In genomic region chr17:64502809-64503208, GRCh38 we compare ENCODE assay signal across 13 cellular contexts. TPM values are rescaled to one million over a fixed set of nuclear protein-coding genes. Genes with fewer than 3 reads are reported as not detected.
DNase-seq lines count a peak whose midpoint lies in the region; ATAC-seq and TF ChIP-seq lines count a peak whose summit lies in the region.
"Had no signal": no experiment of that assay in that cellular context is flagged by ENCODE, and none has a peak within 500 bp of the region (broad histone marks: within the 10 kb centered on the region; RNA-seq: fewer than 3 reads in every experiment).

No MANE protein-coding gene starts in this region.

- H2BK5ac ChIP-seq in IMR-90 (ENCODE audit: low read depth, low read length, poor library complexity, severe bottlenecking), result peak overlapping the region; percentile 23

- no peak overlapping the region for H2AFZ ChIP-seq in IMR-90 (replicated peaks; ENCODE audit: low read length, poor library complexity)

- no CpG with 5 or more reads among the region's 2 CpGs for WGBS in IMR-90 (ENCODE audit: extremely low coverage in 2 of 2, insufficient read length in 1 of 2), 2 experiments

- peaks cover 3% of the 10 kb centered on the region; the same call in 1 of the 2 replicates for H3K9me1 ChIP-seq in IMR-90 (ENCODE audit: insufficient read depth, low read length)

- DNase-seq in CD4-positive, alpha-beta T cell, result no peak
- DNase-seq in IMR-90 (peak; percentile 68), chondrocyte (ENCODE audit: low spot score) (no peak), natural killer cell (no peak), NCI-H226 (no peak), DMS79 (lab: John Stamatoyannopoulos, UW) (no peak), NCI-H1092 (lab: John Stamatoyannopoulos, UW) (no peak)
- no peak for DNase-seq in NK-92 treated with Interleukin-12 subunit alpha and Interleukin-12 subunit beta, amount 100 ng/mL, for 24 hours (lab: John Stamatoyannopoulos, UW)
- DNase-seq: activated CD4-positive, alpha-beta T cell treated with anti-CD3 and anti-CD28 coated beads for 4 hours; NCI-H1436 treated with DMSO at 0.1 percent for 48 hours; pancreas had no signal

- H2BK120ac ChIP-seq in IMR-90 (ENCODE audit: low read depth, low read length), result no peak overlapping the region

- no peak overlapping the region for H2BK15ac ChIP-seq in IMR-90 (ENCODE audit: low read depth, low read length)

- H3K4me1 ChIP-seq in IMR-90 (ENCODE audit: control insufficient read depth, insufficient read depth, low read length), result peaks cover 2% of the 10 kb centered on the region; the same call in 1 of the 2 replicates

- H3K4me3 Mint-ChIP-seq in CD4-positive, alpha-beta T cell, result peak overlapping the region; percentile 99
- peak overlapping the region; percentile 49 for H3K4me3 Mint-ChIP-seq in chondrocyte (ENCODE audit: unreplicated experiment)
- H3K4me3 Mint-ChIP-seq in natural killer cell, result peak overlapping the region; percentile 95

- peaks cover 100% of the 10 kb centered on the region for H3K36me3 Mint-ChIP-seq in CD4-positive, alpha-beta T cell (ENCODE audit: low read depth)
- H3K36me3 Mint-ChIP-seq in chondrocyte (ENCODE audit: low read depth), result peaks cover 66% of the 10 kb centered on the region
- peaks cover 78% of the 10 kb centered on the region for H3K36me3 Mint-ChIP-seq in natural killer cell

- BruUV-seq in IMR-90 (replicated peaks; lab: Mats Ljungman, UMichigan), result no TSS peak

- no peak overlapping the region for H3K23ac ChIP-seq in IMR-90 (ENCODE audit: low read depth, low read length)

- no peaks in the 10 kb centered on the region for H3K27me3 Mint-ChIP-seq in CD4-positive, alpha-beta T cell
- H3K27me3 Mint-ChIP-seq in chondrocyte (ENCODE audit: low read depth), result no peaks in the 10 kb centered on the region
- no peaks in the 10 kb centered on the region for H3K27me3 Mint-ChIP-seq in natural killer cell (ENCODE audit: low read depth in 2 of 2)

- H4K91ac ChIP-seq in IMR-90 (ENCODE audit: insufficient read depth, low read depth, low read length), result no peak overlapping the region

- H3K4ac ChIP-seq in IMR-90 (ENCODE audit: low read depth, low read length), result no peak overlapping the region

- H2BK20ac ChIP-seq in IMR-90 (ENCODE audit: low read depth, low read length), result no peak overlapping the region

- H3K9me3 ChIP-seq in CD4-positive, alpha-beta T cell (ENCODE audit: control insufficient read depth, low read length), result no peaks in the 10 kb centered on the region
- no peaks in the 10 kb centered on the region for H3K9me3 ChIP-seq in IMR-90 (ENCODE audit: control insufficient read depth, insufficient read depth, low read length)
- H3K9me3 ChIP-seq: pancreas had no signal

- H4K5ac ChIP-seq in IMR-90 (ENCODE audit: low read depth, low read length), result no peak overlapping the region

- no peak overlapping the region for H3K27ac ChIP-seq in CD4-positive, alpha-beta T cell (ENCODE audit: low read depth, low read length)
- no peak overlapping the region for H3K27ac ChIP-seq in IMR-90 (ENCODE audit: insufficient read depth, low read length)

- dilution Hi-C loops in IMR-90 (cut with HindIII; ENCODE audit: low sequenced_read_pairs, unreplicated experiment), result no loop called here

- H3K27me3 ChIP-seq in CD4-positive, alpha-beta T cell (ENCODE audit: control insufficient read depth, insufficient read depth, low read length), result no peaks in the 10 kb centered on the region
- H3K27me3 ChIP-seq in IMR-90 (ENCODE audit: control insufficient read depth, insufficient read depth, low read length), result no peaks in the 10 kb centered on the region
- H3K27me3 ChIP-seq: pancreas had no signal

- TF ChIP-seq RAD21 in IMR-90 (IDR thresholded peaks at IDR 0.05; ENCODE audit: low read length), result no peak

- peaks cover 50% of the 10 kb centered on the region for H3K36me3 ChIP-seq in IMR-90 (ENCODE audit: control insufficient read depth, insufficient read depth, low read length)

- no peak overlapping the region for H3K14ac ChIP-seq in IMR-90 (replicated peaks; ENCODE audit: low read depth, low read length)

- H3K79me1 ChIP-seq in IMR-90 (ENCODE audit: low read depth in 1 of 2, low read length in 2 of 2), result peaks cover 22 to 59% of the 10 kb centered on the region in 2 experiments

- H3K9ac ChIP-seq in IMR-90 (ENCODE audit: low read depth, low read length), result no peak overlapping the region

- no peak for ATAC-seq in CD4-positive, alpha-beta T cell (ENCODE audit: poor library complexity)
- ATAC-seq in IMR-90 (ENCODE audit: low read depth), result no peak
- ATAC-seq in natural killer cell, result no peak
- ATAC-seq: Panc1, pancreas had no signal

- in situ Hi-C loops in IMR-90 (cut with MboI; ENCODE audit: low sequenced_read_pairs), result no loop called here

- intact Hi-C loops in CD4-positive, alpha-beta T cell (cut with DNase I, micrococcal nuclease), result loop anchor here (10.0 kb wide), 2 partner anchors 358 to 478 kb away; partner anchors contain the start of gene ICAM2 (in 1 of the 2)
- intact Hi-C loops in IMR-90 (cut with micrococcal nuclease) (no loop called here), natural killer cell (cut with micrococcal nuclease) (no loop called here)

- CTCF ChIA-PET in CD4-positive, alpha-beta T cell (lab: Charles Lee), result no interaction called here
- CTCF ChIA-PET in IMR-90 (lab: Yijun Ruan, JAX), result interaction anchor here (1.5 kb wide), 1 partner anchor 11 kb away, joined by 4 read pairs; no protein-coding TSS in a partner anchor

- H3K56ac ChIP-seq in IMR-90 (ENCODE audit: extremely low read depth, insufficient read depth, low read length), result no peak overlapping the region

- no peak for TF ChIP-seq CTCF in CD4-positive, alpha-beta T cell (IDR thresholded peaks at IDR 0.05)
- TF ChIP-seq CTCF in IMR-90 (conservative IDR thresholded peaks at IDR 0.05; ENCODE audit: low read depth, low read length) (no peak), chondrocyte (IDR thresholded peaks at IDR 0.05) (no peak), natural killer cell (IDR thresholded peaks at IDR 0.05) (no peak)

- peak overlapping the region; percentile 99 for H3K27ac Mint-ChIP-seq in CD4-positive, alpha-beta T cell
- H3K27ac Mint-ChIP-seq in chondrocyte (ENCODE audit: unreplicated experiment), result peak overlapping the region; percentile 83
- peak overlapping the region; percentile 97 to 99 for H3K27ac Mint-ChIP-seq in natural killer cell

- POLR2A ChIA-PET in CD4-positive, alpha-beta T cell (lab: Charles Lee), result interaction anchor here (0.6 to 7.4 kb wide), 8 partner anchors 8 to 206 kb away, joined by 3 to 453 read pairs (median 4); partner anchors contain the start of gene POLG2
- POLR2A ChIA-PET in IMR-90 (lab: Charles Lee; ENCODE audit: unreplicated experiment), result no interaction called here

- TF ChIP-seq POLR2A in IMR-90 (IDR thresholded peaks at IDR 0.05; ENCODE audit: low read depth, low read length), result no peak

- no peak overlapping the region for H3K4me3 ChIP-seq in IMR-90 (ENCODE audit: insufficient read depth, low read depth, low read length)

- no peak overlapping the region for H4K8ac ChIP-seq in IMR-90 (ENCODE audit: low read depth in 2 of 2, low read length in 2 of 2)

- no peak overlapping the region for H3K18ac ChIP-seq in IMR-90 (ENCODE audit: low read depth, low read length)

- no peak overlapping the region for H2AK9ac ChIP-seq in IMR-90 (replicated peaks; ENCODE audit: low read depth, low read length, poor library complexity)

- no peak overlapping the region for H2AK5ac ChIP-seq in IMR-90 (ENCODE audit: low read depth, low read length)

- peaks cover 89% of the 10 kb centered on the region for H4K20me1 ChIP-seq in IMR-90 (ENCODE audit: insufficient read depth, low read length)

- no peak overlapping the region for H3K4me2 ChIP-seq in IMR-90 (ENCODE audit: low read depth, low read length)

- peaks cover 79% of the 10 kb centered on the region for H3K4me1 Mint-ChIP-seq in CD4-positive, alpha-beta T cell (ENCODE audit: low read depth)
- peaks cover 73% of the 10 kb centered on the region for H3K4me1 Mint-ChIP-seq in chondrocyte (ENCODE audit: low read depth)
- peaks cover 87% of the 10 kb centered on the region in 2 donors for H3K4me1 Mint-ChIP-seq in natural killer cell

- no peaks in the 10 kb centered on the region for H3K9me3 Mint-ChIP-seq in CD4-positive, alpha-beta T cell
- H3K9me3 Mint-ChIP-seq in chondrocyte (ENCODE audit: low read depth), result no peaks in the 10 kb centered on the region
- H3K9me3 Mint-ChIP-seq in natural killer cell, result no peaks in the 10 kb centered on the region

TF ChIP-seq in IMR-90, 13 proteins besides CTCF, POLR2A, EP300 and RAD21 (continues in another document):
- TF ChIP-seq BHLHE40 (IDR thresholded peaks at IDR 0.05; ENCODE audit: low read depth, low read length) (no peak), MXI1 (IDR thresholded peaks at IDR 0.05; ENCODE audit: borderline replicate concordance, low read depth, low read length) (no peak), MAFK (IDR thresholded peaks at IDR 0.05; ENCODE audit: low read depth, low read length) (no peak), FOS (IDR thresholded peaks at IDR 0.05; ENCODE audit: low read depth, low read length) (no peak)

RNA-seq across cellular contexts. Expression of gene DDX5, which starts 3.3 kb away (rescaled TPM):
- 1,000 to 10,000 TPM; 2,388 to 2,534 TPM for total RNA-seq in CD4-positive, alpha-beta T cell
- 253 and 330 TPM in 2 replicates for total RNA-seq in IMR-90 (2012; rRNA removed)
- 781 and 848 TPM in 2 replicates for polyA plus RNA-seq in IMR-90 (2012; rRNA removed)
- polyA plus RNA-seq in IMR-90 (2012; cell fraction: cytosol; rRNA removed), result 975 and 1,133 TPM in 2 replicates
- polyA plus RNA-seq in IMR-90 (2012; cell fraction: nucleus; rRNA removed; ENCODE audit: low replicate concordance), result 2,426 and 5,868 TPM in 2 replicates
- 582 to 747 TPM (median 611 TPM) in 3 replicates for total RNA-seq in chondrocyte
- 1,000 to 10,000 TPM; 2,956 to 3,334 (median 3,276) TPM for total RNA-seq in natural killer cell

RNA-seq across cellular contexts. Expression of gene CEP95, which starts 4.0 kb away (rescaled TPM):
- total RNA-seq in CD4-positive, alpha-beta T cell, result 100 to 1,000 TPM; 256 to 269 TPM
- 6.1 and 13.3 TPM in 2 replicates for total RNA-seq in IMR-90 (2012; rRNA removed)
- polyA plus RNA-seq in IMR-90 (2012; rRNA removed), result 12.4 and 13.6 TPM in 2 replicates
- 1.8 and 2.2 TPM in 2 replicates for polyA plus RNA-seq in IMR-90 (2012; cell fraction: cytosol; rRNA removed)
- 8.1 and 70.7 TPM in 2 replicates for polyA plus RNA-seq in IMR-90 (2012; cell fraction: nucleus; rRNA removed; ENCODE audit: low replicate concordance)
- total RNA-seq in chondrocyte, result 29.2 to 34.0 TPM (median 29.6 TPM) in 3 replicates
- total RNA-seq in natural killer cell, result 100 to 1,000 TPM; 152 to 187 (median 186) TPM

RNA-seq across cellular contexts. Expression of gene POLG2, which starts 6.0 kb away (rescaled TPM):
- total RNA-seq in CD4-positive, alpha-beta T cell, result 10 to 100 TPM; 32.8 to 34.1 TPM
- total RNA-seq in IMR-90 (2012; rRNA removed), result 7.0 and 9.2 TPM in 2 replicates
- polyA plus RNA-seq in IMR-90 (2012; rRNA removed), result 6.6 and 7.7 TPM in 2 replicates
- polyA plus RNA-seq in IMR-90 (2012; cell fraction: cytosol; rRNA removed), result 1.7 and 3.1 TPM in 2 replicates
- polyA plus RNA-seq in IMR-90 (2012; cell fraction: nucleus; rRNA removed; ENCODE audit: low replicate concordance), result 5.9 and 26.6 TPM in 2 replicates
- total RNA-seq in chondrocyte, result 10.3 to 13.1 TPM (median 11.7 TPM) in 3 replicates
- total RNA-seq in natural killer cell, result 10 to 100 TPM; 34.7 to 65.3 (median 41.2) TPM

RNA-seq across cellular contexts. Expression of gene MILR1, which starts 53.9 kb away (rescaled TPM):
- under 1 TPM in 1 of 2 experiments, not detected in 1; 0.30 TPM for total RNA-seq in CD4-positive, alpha-beta T cell
- total RNA-seq in IMR-90 (2012; rRNA removed), result 0.36 and 0.56 TPM in 2 replicates
- 0.23 and 0.44 TPM in 2 replicates for polyA plus RNA-seq in IMR-90 (2012; rRNA removed)
- polyA plus RNA-seq in IMR-90 (2012; cell fraction: cytosol; rRNA removed), result 0.05 and 1.2 TPM in 2 replicates
- polyA plus RNA-seq in IMR-90 (2012; cell fraction: nucleus; rRNA removed; ENCODE audit: low replicate concordance), result 0.18 and 0.78 TPM in 2 replicates
- not detected in 3 replicates for total RNA-seq in chondrocyte
- 10 to 100 TPM in 1 of 3 donors, 1 to 10 TPM in 2; 2.2 to 12.0 (median 3.3) TPM for total RNA-seq in natural killer cell
- total RNA-seq: H1 had no signal
- polyA plus RNA-seq: H1 had no signal

Comparison
In these comparisons a context has a peak if more than half of its experiments do, and no peak if none do; other contexts are left out.
1. H3K4me3 Mint-ChIP-seq: peak in every context shown above with its lines; median percentile 99 in CD4-positive, alpha-beta T cell; 95 in natural killer cell; 49 in chondrocyte.
2. intact Hi-C loops: an anchor here in CD4-positive, alpha-beta T cell (10.0 kb wide); none called in IMR-90 and natural killer cell.